Comparison of ENCODE assay signal across 10 cellular contexts in genomic region chr7:150753826-150754603, GRCh38. TPM values are rescaled to one million over a fixed set of nuclear protein-coding genes. Genes with fewer than 3 reads are reported as not detected.
A peak's percentile ranks its signal among the peaks of the same experiment; 100 is the strongest.
DNase-seq lines count a peak whose midpoint lies in the region; ATAC-seq and TF ChIP-seq lines count a peak whose summit lies in the region.
"Had no signal": no experiment of that assay in that cellular context is flagged by ENCODE, and none has a peak within 500 bp of the region (broad histone marks: within the 10 kb centered on the region; RNA-seq: fewer than 3 reads in every experiment).

No MANE protein-coding gene starts in this region.

- H3K4me1 ChIP-seq in DOHH2 (ENCODE audit: control insufficient read depth, low read length) = no peaks in the 10 kb centered on the region
- peaks cover 59% of the 10 kb centered on the region for H3K4me1 ChIP-seq in left ventricle myocardium inferior
- peaks cover 4 to 27% (median 25%) of the 10 kb centered on the region in 4 donors for H3K4me1 ChIP-seq in esophagus muscularis mucosa

- TF ChIP-seq POLR2A in esophagus muscularis mucosa (IDR thresholded peaks at IDR 0.05; ENCODE audit: low read depth) = no peak

- 47% methylated on average over 3 of the region's 3 CpGs for WGBS in esophagus muscularis mucosa

- ATAC-seq in HG02763 (IDR thresholded peaks at IDR 0.05; ENCODE audit: unreplicated experiment) = no peak

- H3K27ac ChIP-seq in DOHH2 (ENCODE audit: low read depth, low read length) (no peak overlapping the region), left ventricle myocardium inferior (replicated peaks) (peak overlapping the region; percentile 83), esophagus muscularis mucosa (replicated peaks in 1 of 4) (peak overlapping the region in 1 of 4 donors; percentile 11)

- no peaks in the 10 kb centered on the region for H4K20me1 ChIP-seq in DOHH2 (ENCODE audit: control insufficient read depth, insufficient read depth, low read depth, low read length)

- H3K79me2 ChIP-seq in DOHH2 (ENCODE audit: control insufficient read depth, low read length) = no peaks in the 10 kb centered on the region

- H3K4me3 ChIP-seq in DOHH2 (ENCODE audit: low read length) (no peak overlapping the region), left ventricle myocardium inferior (no peak overlapping the region), esophagus muscularis mucosa (no peak overlapping the region)

- DNase-seq in H4 (ENCODE audit: low spot score) (peak; percentile 36), RPMI8226 (peak; percentile 42), left ventricle myocardium inferior (no peak), HPDE6-E6E7 (ENCODE audit: extremely low spot score) (no peak), posterior cingulate gyrus (no peak), esophagus muscularis mucosa (ENCODE audit: extremely low spot score) (no peak)

- TF ChIP-seq EP300 in esophagus muscularis mucosa (IDR thresholded peaks at IDR 0.05) = no peak

- H3F3A ChIP-seq in DOHH2 (ENCODE audit: control insufficient read depth, insufficient read depth) = no peaks in the 10 kb centered on the region

- no peaks in the 10 kb centered on the region for H3K36me3 ChIP-seq in DOHH2 (ENCODE audit: control insufficient read depth, low read length)
- no peaks in the 10 kb centered on the region for H3K36me3 ChIP-seq in left ventricle myocardium inferior
- H3K36me3 ChIP-seq in esophagus muscularis mucosa = no peaks in the 10 kb centered on the region

- H3K4me2 ChIP-seq in DOHH2 (ENCODE audit: low read length) = no peak overlapping the region

- no peaks in the 10 kb centered on the region for H3K9me3 ChIP-seq in DOHH2 (ENCODE audit: control insufficient read depth, insufficient read depth, low read length)
- H3K9me3 ChIP-seq in left ventricle myocardium inferior (replicated peaks) = no peaks in the 10 kb centered on the region
- no peaks in the 10 kb centered on the region for H3K9me3 ChIP-seq in esophagus muscularis mucosa

- TF ChIP-seq CTCF in DOHH2 (IDR thresholded peaks at IDR 0.05; ENCODE audit: low read depth, low read length, poor library complexity, severe bottlenecking) (peak; percentile 71), left ventricle myocardium inferior (IDR thresholded peaks at IDR 0.05; ENCODE audit: borderline replicate concordance) (peak; percentile 38), esophagus muscularis mucosa (IDR thresholded peaks at IDR 0.05) (no peak)

- H3K9me2 ChIP-seq in DOHH2 (replicated peaks; ENCODE audit: control insufficient read depth, low read length) = no peaks in the 10 kb centered on the region

- intact Hi-C loops in left ventricle myocardium inferior (cut with micrococcal nuclease) = no loop called here
- intact Hi-C loops in posterior cingulate gyrus (cut with DNase I) = no loop called here
- intact Hi-C loops in esophagus muscularis mucosa (cut with DNase I) = no loop called here

- H3K27me3 ChIP-seq in DOHH2 (ENCODE audit: control insufficient read depth, low read length) (no peaks in the 10 kb centered on the region; the same call in 1 of the 2 replicates), left ventricle myocardium inferior (ENCODE audit: low read depth) (no peaks in the 10 kb centered on the region), esophagus muscularis mucosa (no peaks in the 10 kb centered on the region)

RNA-seq across cellular contexts. Expression of gene GIMAP5, which starts 16.8 kb away (rescaled TPM):
- total RNA-seq in H4 (2014; rRNA removed; shearing (Covaris generic)) = 0.12 and 1.2 TPM in 2 replicates
- total RNA-seq in left ventricle myocardium inferior = 10.7 TPM
- total RNA-seq in esophagus muscularis mucosa = 10 to 100 TPM; 26.9 to 48.2 (median 28.6) TPM
- total RNA-seq: NCI-H460 had no signal

RNA-seq across cellular contexts. Expression of gene GIMAP1, which starts 37.6 kb away (rescaled TPM):
- total RNA-seq in H4 (2014; rRNA removed; shearing (Covaris generic)) = not detected in 2 replicates
- total RNA-seq in left ventricle myocardium inferior (5.9 TPM), esophagus muscularis mucosa (10 to 100 TPM in 2 of 4 donors, 1 to 10 TPM in 2; 6.6 to 13.0 (median 8.5) TPM)
- total RNA-seq: NCI-H460 had no signal

RNA-seq across cellular contexts. Expression of gene TMEM176B, which starts 46.1 kb away (rescaled TPM):
- total RNA-seq in H4 (2014; rRNA removed; shearing (Covaris generic)) = 0.27 and 0.76 TPM in 2 replicates
- total RNA-seq in left ventricle myocardium inferior = 34.0 TPM
- 10 to 100 TPM; 19.5 to 58.2 (median 54.1) TPM for total RNA-seq in esophagus muscularis mucosa
- total RNA-seq: glomerular endothelial cell, NCI-H460 had no signal

RNA-seq across cellular contexts. Expression of gene TMEM176A, which starts 46.6 kb away (rescaled TPM):
- total RNA-seq in H4 (2014; rRNA removed; shearing (Covaris generic)) = not detected in 2 replicates
- total RNA-seq in left ventricle myocardium inferior = 18.5 TPM
- total RNA-seq in esophagus muscularis mucosa = 10 to 100 TPM; 11.6 to 47.7 (median 35.5) TPM
- total RNA-seq: glomerular endothelial cell had no signal

Comparison
In these comparisons a context has a peak if more than half of its experiments do, and no peak if none do; other contexts are left out.
1. CTCF ChIP-seq: peak in DOHH2 (single experiment) and left ventricle myocardium inferior (single experiment); none in esophagus muscularis mucosa (0 of 3).
2. DNase-seq: peak in H4 (single experiment) and RPMI8226 (single experiment); none in left ventricle myocardium inferior (single experiment), HPDE6-E6E7 (single experiment), posterior cingulate gyrus (0 of 10) and esophagus muscularis mucosa (single experiment).
3. RNA of gene TMEM176B, which starts 46.1 kb away (total RNA-seq): 19.5 to 58.2 TPM in esophagus muscularis mucosa and 34.0 TPM in left ventricle myocardium inferior (single experiment); 0.27 to 0.76 TPM in H4; every median in the first group is over 10 times any median in the second.